ENCODE assay signal across 8 cellular contexts in genomic region chr11:67117667-67118058, GRCh38. TPM values are rescaled to one million over a fixed set of nuclear protein-coding genes. Genes with fewer than 3 reads are reported as not detected.
DNase-seq lines count a peak whose midpoint lies in the region; ATAC-seq and TF ChIP-seq lines count a peak whose summit lies in the region.

No MANE protein-coding gene starts in this region.

- intact Hi-C loops in colonic mucosa (cut with DNase I) = no loop called here

- H3K9me3 ChIP-seq in WERI-Rb-1 (ENCODE audit: severe bottlenecking) (no peaks in the 10 kb centered on the region), colonic mucosa (no peaks in the 10 kb centered on the region)

- H3K36me3 ChIP-seq in WERI-Rb-1 (peaks cover 23% of the 10 kb centered on the region), colonic mucosa (no peaks in the 10 kb centered on the region)

- ATAC-seq in stimulated activated naive CD8-positive, alpha-beta T cell treated with anti-CD3 and anti-CD28 coated beads, Interleukin-15, Interleukin-2, amounts not matched to agents 100 U/mL and 50 U/mL, for 24 hours = peak; percentile 10
- no peak for ATAC-seq in HG03439 (IDR thresholded peaks at IDR 0.05; ENCODE audit: unreplicated experiment)
- no peak for ATAC-seq in GM18517 (IDR thresholded peaks at IDR 0.05; ENCODE audit: unreplicated experiment)

- peak overlapping the region; percentile 38 to 83 for H3K9ac ChIP-seq in colonic mucosa (ENCODE audit: low read depth in 2 of 2, low read length in 2 of 2)

- TF ChIP-seq CTCF in WERI-Rb-1 (IDR thresholded peaks at IDR 0.05; ENCODE audit: low read depth, low read length) (no peak), colonic mucosa (IDR thresholded peaks at IDR 0.05) (no peak)

- peak; percentile 83 for DNase-seq in DMS53 (lab: John Stamatoyannopoulos, UW)
- DNase-seq in DMS53 treated with DMSO at 0.1 percent for 48 hours (lab: John Stamatoyannopoulos, UW; ENCODE audit: unreplicated experiment) = no peak
- DNase-seq in WERI-Rb-1 = peak; percentile 43
- peak; percentile 38 for DNase-seq in colonic mucosa
- peak; percentile 33 to 36 for DNase-seq in lung microvascular endothelial cell (ENCODE audit: low read depth in 2 of 2)
- peak; percentile 63 for DNase-seq in stimulated activated naive CD8-positive, alpha-beta T cell treated with anti-CD3 and anti-CD28 coated beads, Interleukin-15, Interleukin-2, amounts not matched to agents 100 U/mL and 50 U/mL, for 24 hours

- H3K27me3 ChIP-seq in WERI-Rb-1 (ENCODE audit: insufficient read depth, low read depth, severe bottlenecking) = no peaks in the 10 kb centered on the region
- no peaks in the 10 kb centered on the region for H3K27me3 ChIP-seq in colonic mucosa

- H3K4me3 ChIP-seq in WERI-Rb-1 (ENCODE audit: low read depth, low read length) (peak overlapping the region; percentile 63), colonic mucosa (peak overlapping the region; percentile 23)

- peaks cover 13% of the 10 kb centered on the region for H3K4me1 ChIP-seq in colonic mucosa

- H3K27ac ChIP-seq in WERI-Rb-1 (peak overlapping the region; percentile 90), colonic mucosa (peak overlapping the region; percentile 96)

RNA-seq across cellular contexts. Expression of gene KDM2A, which starts 1.4 kb away (rescaled TPM):
- total RNA-seq in colonic mucosa = 10 to 100 TPM; 63.3 to 80.6 TPM
- 23.8 and 31.7 TPM in 2 replicates for total RNA-seq in lung microvascular endothelial cell
